ENCODE assay signal across 1 cellular context in genomic region chr17:58382885-58383248, GRCh38.
TF ChIP-seq lines count a peak whose summit lies in the region.

No MANE protein-coding gene starts in this region.

TF ChIP-seq in GM12878, 131 proteins besides CTCF, POLR2A, EP300 and RAD21:
- TF ChIP-seq WRNIP1 (IDR thresholded peaks at IDR 0.05; ENCODE audit: borderline replicate concordance, low read depth, low read length) (no peak), NR2C2 (IDR thresholded peaks at IDR 0.05; ENCODE audit: borderline replicate concordance, control insufficient read depth, insufficient read length, low read depth) (no peak), ASH2L (IDR thresholded peaks at IDR 0.05; ENCODE audit: borderline replicate concordance, low read depth) (no peak), ZNF24 (IDR thresholded peaks at IDR 0.05) (no peak), TCF3 (IDR thresholded peaks at IDR 0.05; ENCODE audit: borderline replicate concordance, insufficient read depth, low read depth, low read length) (no peak), SREBF1 (IDR thresholded peaks at IDR 0.05; ENCODE audit: low read length) (no peak), MTA2 (IDR thresholded peaks at IDR 0.05; ENCODE audit: low read depth) (no peak), HDGF (IDR thresholded peaks at IDR 0.05) (no peak), STAT1 (conservative IDR thresholded peaks at IDR 0.05) (no peak), CREM (IDR thresholded peaks at IDR 0.05; ENCODE audit: low read depth) (no peak), MYC (IDR thresholded peaks at IDR 0.05; ENCODE audit: insufficient read depth, insufficient read length, insufficient replicate concordance, low read length, severe bottlenecking) (no peak), IKZF2 (IDR thresholded peaks at IDR 0.05) (no peak), PAX8 (IDR thresholded peaks at IDR 0.05) (no peak), SRF (IDR thresholded peaks at IDR 0.05; ENCODE audit: low read depth in 2 of 2, low read length in 2 of 2) (no peak), ZBED1 (IDR thresholded peaks at IDR 0.05; ENCODE audit: borderline replicate concordance) (no peak), MAX (IDR thresholded peaks at IDR 0.05; ENCODE audit: low read depth, low read length) (no peak; the same call in 1 of the 2 replicates), RELA (IDR thresholded peaks at IDR 0.05; ENCODE audit: borderline replicate concordance, partially characterized antibody) (no peak), ESRRA (IDR thresholded peaks at IDR 0.05; ENCODE audit: low read length) (no peak), GATAD2B (conservative IDR thresholded peaks at IDR 0.05; ENCODE audit: low read depth) (no peak)
